In genomic region chrX:155544886-155545285, GRCh38 we compare ENCODE assay signal across 25 cellular contexts.
DNase-seq lines count a peak whose midpoint lies in the region; TF ChIP-seq lines count a peak whose summit lies in the region.
"Had no signal": no experiment of that assay in that cellular context is flagged by ENCODE, and none has a peak within 500 bp of the region (broad histone marks: within the 10 kb centered on the region; RNA-seq: fewer than 3 reads in every experiment).

No MANE protein-coding gene starts in this region.

- H3K27me3 ChIP-seq in MG63, result no peaks in the 10 kb centered on the region
- no peaks in the 10 kb centered on the region for H3K27me3 ChIP-seq in brain microvascular endothelial cell (replicated peaks)
- H3K27me3 ChIP-seq: BE2C had no signal

- H3K4me3 ChIP-seq in MG63 (no peak overlapping the region), brain microvascular endothelial cell (ENCODE audit: low read depth, low read length) (no peak overlapping the region), fibroblast of the aortic adventitia (ENCODE audit: low read depth, low read length) (no peak overlapping the region)
- H3K4me3 ChIP-seq: SK-N-MC had no signal

- H3K36me3 ChIP-seq in MG63 (peaks cover 7% of the 10 kb centered on the region; the same call in 1 of the 2 replicates), brain microvascular endothelial cell (replicated peaks) (no peaks in the 10 kb centered on the region)
- H3K36me3 ChIP-seq: BE2C had no signal

- TF ChIP-seq CTCF in brain microvascular endothelial cell (IDR thresholded peaks at IDR 0.05; ENCODE audit: low read depth, low read length, missing control alignments) (no peak), fibroblast of the aortic adventitia (IDR thresholded peaks at IDR 0.05; ENCODE audit: insufficient read depth, low read length) (no peak)

- DNase-seq in MG63 (peak; percentile 0), brain microvascular endothelial cell (peak; percentile 1), fibroblast of the aortic adventitia (ENCODE audit: low read depth) (peak; percentile 76), NCI-H345 treated with DMSO at 0.1 percent for 48 hours (lab: John Stamatoyannopoulos, UW; ENCODE audit: unreplicated experiment) (no peak), NCI-H345 (lab: John Stamatoyannopoulos, UW) (no peak), NCI-H2029 (lab: John Stamatoyannopoulos, UW) (no peak)
- no peak for DNase-seq in activated CD4-positive, alpha-beta T cell treated with anti-CD3 and anti-CD28 coated beads for 1 hour
- DNase-seq: BE2C; CD8-positive, alpha-beta memory T cell; DMS 273 treated with DMSO at 0.1 percent for 48 hours; DMS79; GF-D8; GOT3; HCEC 1CT; KBM-7; NCI-H1092; NCI-H1417 treated with DMSO at 0.1 percent for 48 hours; NCI-H1694 treated with DMSO at 0.1 percent for 48 hours; NCI-H2081 treated with DMSO at 0.1 percent for 48 hours; NCI-H2171; NCI-H226; NCI-H524; NCI-H774; SIG-M5 had no signal

- H3K9me3 ChIP-seq in MG63, result 0 out of 2 replicates have a peak, but pooled peaks cover 2% of the 10 kb centered on the region
- H3K9me3 ChIP-seq: BE2C had no signal

- in situ Hi-C loops in brain microvascular endothelial cell (cut with HindIII; ENCODE audit: low pct_ligation_motif_present, low sequenced_read_pairs), result no loop called here

- no peak overlapping the region for H3K27ac ChIP-seq in brain microvascular endothelial cell
- H3K27ac ChIP-seq: SK-N-MC had no signal

Comparison
In these comparisons a context has a peak if more than half of its experiments do, and no peak if none do; other contexts are left out.
1. DNase-seq: peak in MG63 (single experiment), brain microvascular endothelial cell (single experiment) and fibroblast of the aortic adventitia (single experiment); none in activated CD4-positive, alpha-beta T cell treated with anti-CD3 and anti-CD28 coated beads for 1 hour (single experiment), NCI-H345 treated with DMSO at 0.1 percent for 48 hours (single experiment), NCI-H345 (single experiment) and NCI-H2029 (single experiment).